Comparison of ENCODE assay signal across 8 cellular contexts in the genomic region with DNA sequence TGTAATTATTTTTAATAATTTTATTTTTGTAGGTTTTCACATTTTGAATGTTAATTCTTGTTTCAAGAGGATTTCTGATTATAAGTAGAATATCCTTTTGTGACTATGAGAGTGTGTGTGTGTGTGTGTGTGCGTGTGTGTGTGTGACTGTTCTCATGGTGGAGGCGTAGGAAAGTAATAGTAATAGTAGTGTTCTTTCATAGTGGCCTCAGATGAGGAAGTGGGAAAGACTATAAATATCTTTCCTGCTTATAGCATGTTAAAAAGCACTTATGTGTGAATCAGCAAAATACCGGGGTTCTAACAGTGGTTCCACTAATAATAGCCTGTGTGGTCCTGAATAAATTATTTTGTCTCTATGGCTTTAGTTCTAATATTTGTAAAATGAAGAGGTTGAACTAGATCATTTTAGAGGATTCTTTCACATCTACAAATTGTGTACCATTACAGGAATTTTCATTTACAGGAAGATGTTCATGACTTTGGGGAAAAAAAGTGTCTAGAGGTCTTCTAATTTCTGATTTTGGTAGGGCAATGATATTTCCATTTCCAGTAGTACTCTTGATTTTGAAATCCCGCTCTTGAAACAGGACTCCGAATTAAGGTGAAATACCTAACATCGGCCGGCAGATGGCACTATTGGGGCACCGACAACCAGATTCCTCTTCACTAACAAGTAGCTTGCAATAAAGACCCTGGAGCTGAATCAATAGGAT. TPM values are rescaled to one million over a fixed set of nuclear protein-coding genes. Genes with fewer than 3 reads are reported as not detected.
DNase-seq lines count a peak whose midpoint lies in the region; ATAC-seq, FAIRE-seq and TF ChIP-seq lines count a peak whose summit lies in the region.

No MANE protein-coding gene starts in this region.

- no peaks in the 10 kb centered on the region for H3K9me3 Mint-ChIP-seq in CD8-positive, alpha-beta T cell
- H3K9me3 Mint-ChIP-seq in activated CD8-positive, alpha-beta memory T cell treated with anti-CD3 and anti-CD28 coated beads, Interleukin-2, amount 10 ng/mL, durations not matched to agents 7 days and 5 days (ENCODE audit: low read depth): no peaks in the 10 kb centered on the region
- no peaks in the 10 kb centered on the region for H3K9me3 Mint-ChIP-seq in nephron

- no peak overlapping the region for H3K27ac ChIP-seq in CD8-positive, alpha-beta T cell (ENCODE audit: low read depth, low read length)
- no peak overlapping the region for H3K27ac ChIP-seq in stomach

- TF ChIP-seq CTCF in CD8-positive, alpha-beta T cell (IDR thresholded peaks at IDR 0.05): peak; percentile 89
- peak; percentile 78 to 84 (median 82) for TF ChIP-seq CTCF in nephron (IDR thresholded peaks at IDR 0.05; ENCODE audit: unreplicated experiment in 3 of 3)
- peak in 4 of 7 experiments; percentile 57 to 75 (median 66) for TF ChIP-seq CTCF in stomach (IDR thresholded peaks at IDR 0.05)

- no peak overlapping the region for H3K4me3 ChIP-seq in CD8-positive, alpha-beta T cell (ENCODE audit: low read depth, low read length)
- no peak overlapping the region for H3K4me3 ChIP-seq in stomach

- ATAC-seq in CD8-positive, alpha-beta T cell: peak; percentile 58
- ATAC-seq in HG03354 (IDR thresholded peaks at IDR 0.05; ENCODE audit: poor library complexity, severe bottlenecking, unreplicated experiment): peak; percentile 89
- ATAC-seq in activated CD8-positive, alpha-beta memory T cell treated with anti-CD3 and anti-CD28 coated beads, Interleukin-2, amount 10 ng/mL, durations not matched to agents 7 days and 5 days: peak; percentile 47

- H3K4me1 Mint-ChIP-seq in CD8-positive, alpha-beta T cell (ENCODE audit: low read depth): peaks cover 9% of the 10 kb centered on the region
- H3K4me1 Mint-ChIP-seq in activated CD8-positive, alpha-beta memory T cell treated with anti-CD3 and anti-CD28 coated beads, Interleukin-2, amount 10 ng/mL, durations not matched to agents 7 days and 5 days: peaks cover 15% of the 10 kb centered on the region
- peaks cover 12% of the 10 kb centered on the region for H3K4me1 Mint-ChIP-seq in nephron

- peaks cover 39% of the 10 kb centered on the region for H3K27me3 Mint-ChIP-seq in CD8-positive, alpha-beta T cell (ENCODE audit: low read depth)
- peaks cover 20% of the 10 kb centered on the region for H3K27me3 Mint-ChIP-seq in activated CD8-positive, alpha-beta memory T cell treated with anti-CD3 and anti-CD28 coated beads, Interleukin-2, amount 10 ng/mL, durations not matched to agents 7 days and 5 days
- H3K27me3 Mint-ChIP-seq in nephron (ENCODE audit: low read depth): peaks cover 30% of the 10 kb centered on the region

- H3K4me1 ChIP-seq in CD8-positive, alpha-beta T cell (ENCODE audit: insufficient read depth, low read length): no peaks in the 10 kb centered on the region
- H3K4me1 ChIP-seq in stomach: peaks cover 0 to 23% (median 13%) of the 10 kb centered on the region in 4 donors

- no peak for TF ChIP-seq POLR2A in stomach (IDR thresholded peaks at IDR 0.05)

- no peak for TF ChIP-seq EP300 in stomach (IDR thresholded peaks at IDR 0.05)

- FAIRE-seq in GM19239 (lab: Jason Lieb, UNC): peak; percentile 89

- POLR2A ChIA-PET in CD8-positive, alpha-beta T cell (lab: Charles Lee): no interaction called here

- H3K27ac Mint-ChIP-seq in CD8-positive, alpha-beta T cell: no peak overlapping the region
- H3K27ac Mint-ChIP-seq in activated CD8-positive, alpha-beta memory T cell treated with anti-CD3 and anti-CD28 coated beads, Interleukin-2, amount 10 ng/mL, durations not matched to agents 7 days and 5 days: no peak overlapping the region
- no peak overlapping the region for H3K27ac Mint-ChIP-seq in nephron

- H3K9me3 ChIP-seq in CD8-positive, alpha-beta T cell (ENCODE audit: low read length): no peaks in the 10 kb centered on the region
- no peaks in the 10 kb centered on the region for H3K9me3 ChIP-seq in stomach

- WGBS in stomach, 5 donors: 3 to 15% (median 7%) methylated on average over 8 of the region's 8 CpGs

- no peak overlapping the region for H3K4me3 Mint-ChIP-seq in CD8-positive, alpha-beta T cell
- H3K4me3 Mint-ChIP-seq in activated CD8-positive, alpha-beta memory T cell treated with anti-CD3 and anti-CD28 coated beads, Interleukin-2, amount 10 ng/mL, durations not matched to agents 7 days and 5 days: no peak overlapping the region
- no peak overlapping the region for H3K4me3 Mint-ChIP-seq in nephron

- H3K36me3 ChIP-seq in CD8-positive, alpha-beta T cell (ENCODE audit: insufficient read depth, low read length): no peaks in the 10 kb centered on the region
- no peaks in the 10 kb centered on the region for H3K36me3 ChIP-seq in stomach

- H3K27me3 ChIP-seq in CD8-positive, alpha-beta T cell (ENCODE audit: insufficient read depth, low read length): peaks cover 6% of the 10 kb centered on the region
- H3K27me3 ChIP-seq in stomach: peaks cover 0 to 56% (median 20%) of the 10 kb centered on the region in 3 donors

- intact Hi-C loops in CD8-positive, alpha-beta T cell (cut with DNase I, micrococcal nuclease): loop anchor here (1.0 to 5.0 kb wide), 3 partner anchors 124 to 766 kb away; no protein-coding TSS in a partner anchor
- intact Hi-C loops in stomach (cut with DNase I; ENCODE audit: low total_unique reads): loop anchor here (10.0 kb wide), 1 partner anchor 124 kb away; no protein-coding TSS in a partner anchor

- CTCF ChIA-PET in CD8-positive, alpha-beta T cell (lab: Charles Lee): interaction anchor here (0.8 to 2.4 kb wide), 17 partner anchors 9 to 515 kb away, joined by 3 to 14 read pairs (median 4); partner anchors contain the start of gene VWA5A
- CTCF ChIA-PET in activated CD8-positive, alpha-beta memory T cell treated with anti-CD3 and anti-CD28 coated beads, Interleukin-2, amount 10 ng/mL, durations not matched to agents 7 days and 5 days (lab: Charles Lee): interaction anchor here (0.6 to 2.9 kb wide), 16 partner anchors 9 to 127 kb away, joined by 3 to 27 read pairs (median 5); partner anchors contain the start of genes OR10G7 and VWA5A

- DNase-seq in CD8-positive, alpha-beta T cell: peak; percentile 28 to 74 (median 53)
- DNase-seq in GM19239 (ENCODE audit: insufficient read length, low spot score) (peak; percentile 28), NOMO-1 (lab: John Stamatoyannopoulos, UW; ENCODE audit: unreplicated experiment in 2 of 2) (peak; percentile 56 to 81), epidermal melanocyte (ENCODE audit: insufficient read length, low spot score) (peak; percentile 37), stomach (peak; percentile 61)
- DNase-seq in activated CD8-positive, alpha-beta memory T cell treated with anti-CD3 and anti-CD28 coated beads, Interleukin-2, amount 10 ng/mL, durations not matched to agents 7 days and 5 days: peak; percentile 76

- no peaks in the 10 kb centered on the region for H3K36me3 Mint-ChIP-seq in CD8-positive, alpha-beta T cell
- H3K36me3 Mint-ChIP-seq in activated CD8-positive, alpha-beta memory T cell treated with anti-CD3 and anti-CD28 coated beads, Interleukin-2, amount 10 ng/mL, durations not matched to agents 7 days and 5 days: no peaks in the 10 kb centered on the region
- no peaks in the 10 kb centered on the region for H3K36me3 Mint-ChIP-seq in nephron (ENCODE audit: low read depth)

RNA-seq across cellular contexts. Expression of gene OR10G7, which starts 29.9 kb away (rescaled TPM):
- total RNA-seq in CD8-positive, alpha-beta T cell: not detected
- total RNA-seq in activated CD8-positive, alpha-beta memory T cell treated with anti-CD3 and anti-CD28 coated beads, Interleukin-2, amount 10 ng/mL, durations not matched to agents 7 days and 5 days: not detected
- total RNA-seq in stomach: not detected
- polyA plus RNA-seq in stomach: not detected

RNA-seq across cellular contexts. Expression of gene VWA5A, which starts 44.2 kb away (rescaled TPM):
- total RNA-seq in CD8-positive, alpha-beta T cell: 1 to 10 TPM; 1.6 to 1.7 TPM
- total RNA-seq in activated CD8-positive, alpha-beta memory T cell treated with anti-CD3 and anti-CD28 coated beads, Interleukin-2, amount 10 ng/mL, durations not matched to agents 7 days and 5 days: 1 to 10 TPM; 4.1 to 4.8 TPM
- 100 to 1,000 TPM in 1 of 5 donors, 10 to 100 TPM in 4; 15.4 to 111 (median 39.7) TPM for total RNA-seq in stomach
- 10 to 100 TPM; 10.1 to 24.1 (median 17.1) TPM for polyA plus RNA-seq in stomach

RNA-seq across cellular contexts. Expression of gene OR10G8, which starts 44.5 kb away (rescaled TPM):
- total RNA-seq in CD8-positive, alpha-beta T cell: not detected
- total RNA-seq in activated CD8-positive, alpha-beta memory T cell treated with anti-CD3 and anti-CD28 coated beads, Interleukin-2, amount 10 ng/mL, durations not matched to agents 7 days and 5 days: not detected
- not detected for total RNA-seq in stomach
- polyA plus RNA-seq in stomach: not detected

RNA-seq across cellular contexts. Expression of gene OR10G9, which starts 48.3 kb away (rescaled TPM):
- total RNA-seq in CD8-positive, alpha-beta T cell: not detected
- not detected for total RNA-seq in activated CD8-positive, alpha-beta memory T cell treated with anti-CD3 and anti-CD28 coated beads, Interleukin-2, amount 10 ng/mL, durations not matched to agents 7 days and 5 days
- under 1 TPM in 1 of 5 donors, not detected in 4; 0.73 TPM for total RNA-seq in stomach
- polyA plus RNA-seq in stomach: not detected

RNA-seq across cellular contexts. Expression of gene OR10G4, which starts 58.3 kb away (rescaled TPM):
- not detected for total RNA-seq in CD8-positive, alpha-beta T cell
- not detected for total RNA-seq in activated CD8-positive, alpha-beta memory T cell treated with anti-CD3 and anti-CD28 coated beads, Interleukin-2, amount 10 ng/mL, durations not matched to agents 7 days and 5 days
- 1 to 10 TPM in 1 of 5 donors, under 1 TPM in 1, not detected in 3; 0.73 to 1.2 TPM for total RNA-seq in stomach
- polyA plus RNA-seq in stomach: not detected
